In the genomic region with DNA sequence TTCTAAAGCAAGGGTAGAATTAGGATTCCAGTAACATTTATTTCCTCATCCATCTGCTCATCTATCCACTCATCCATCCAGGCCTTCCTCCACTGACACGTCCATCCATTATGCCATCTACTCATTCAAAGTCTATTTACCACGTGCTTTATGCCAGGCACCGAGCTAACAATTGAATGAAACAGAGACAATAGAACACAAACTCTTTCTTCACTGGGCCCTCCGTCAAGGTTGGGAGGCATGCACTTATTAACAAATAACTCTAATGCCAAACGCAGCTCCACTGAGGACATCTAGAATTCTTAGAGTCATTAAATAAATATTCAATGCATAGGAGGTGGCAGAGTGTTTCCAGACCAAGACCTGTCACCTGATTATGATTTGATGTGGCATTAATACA, we compare ENCODE assay signal across 35 cellular contexts.
"Had no signal": no experiment of that assay in that cellular context is flagged by ENCODE, and none has a peak within 500 bp of the region (broad histone marks: within the 10 kb centered on the region; RNA-seq: fewer than 3 reads in every experiment).

No MANE protein-coding gene starts in this region.

- DNase-seq: Karpas-422, Kasumi-1, MG63, MM.1S, MV-4-11, NCI-H1048, NCI-H1092, NCI-H1092 treated with DMSO at 0.1 percent for 48 hours, NCI-H1105, NCI-H1105 treated with DMSO at 0.1 percent for 48 hours, NCI-H1417, NCI-H1417 treated with DMSO at 0.1 percent for 48 hours, NCI-H1436, NCI-H1436 treated with DMSO at 0.1 percent for 48 hours, NCI-H146, NCI-H1694, NCI-H1694 treated with DMSO at 0.1 percent for 48 hours, NCI-H187, NCI-H187 treated with DMSO at 0.1 percent for 48 hours, NCI-H1930, NCI-H2029, NCI-H2029 treated with DMSO at 0.1 percent for 48 hours, NCI-H2081, NCI-H2081 treated with DMSO at 0.1 percent for 48 hours, NCI-H2107, NCI-H2171, NCI-H2171 treated with DMSO at 0.1 percent for 48 hours, NCI-H2227 treated with DMSO at 0.1 percent for 48 hours, NCI-H226, NCI-H345, NCI-H446, NCI-H446 treated with DMSO at 0.1 percent for 48 hours, NCI-H510A, NCI-H510A treated with DMSO at 0.1 percent for 48 hours, NCI-H524 had no signal

- H3K4me3 ChIP-seq: MG63 had no signal

- H3K36me3 ChIP-seq: MG63 had no signal

- H3K27me3 ChIP-seq: MG63 had no signal

- H3K9me3 ChIP-seq: MG63 had no signal
